10 cellular contexts compared by ENCODE assay signal in the genomic region with DNA sequence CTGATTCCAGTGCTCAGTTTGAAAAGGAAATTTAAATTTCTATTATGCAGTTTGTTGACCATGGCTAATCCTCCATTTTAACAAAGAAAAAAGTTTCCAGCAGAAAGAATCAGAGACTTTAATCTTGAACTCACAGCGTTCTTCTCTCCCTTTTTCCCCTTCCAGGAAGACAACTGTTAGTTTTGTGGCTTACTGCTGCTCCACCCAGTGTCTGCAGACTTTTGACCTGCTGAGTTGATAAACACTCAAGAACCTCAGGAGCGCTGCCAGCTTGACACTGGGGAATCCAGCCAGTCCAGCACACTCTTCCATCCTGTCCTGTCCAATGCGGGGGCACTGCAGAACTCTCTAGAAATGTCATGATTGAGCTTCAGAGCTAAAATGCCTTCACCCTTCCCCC.
DNase-seq lines count a peak whose midpoint lies in the region; ATAC-seq, FAIRE-seq and TF ChIP-seq lines count a peak whose summit lies in the region.
"Had no signal": no experiment of that assay in that cellular context is flagged by ENCODE, and none has a peak within 500 bp of the region (broad histone marks: within the 10 kb centered on the region; RNA-seq: fewer than 3 reads in every experiment).

No MANE protein-coding gene starts in this region.

- WGBS in HepG2 (ENCODE audit: low lambda C conversion rate) = 26% methylated on average over 3 of the region's 3 CpGs

- in situ Hi-C loops in HepG2 (cut with HindIII; ENCODE audit: extremely low pct_ligation_motif_present, low pct_unique_long_range_greater_than_20kb) = no loop called here

- no TSS peak for BruUV-seq in HepG2 (replicated peaks; lab: Mats Ljungman, UMichigan)

- H3K27ac ChIP-seq in HepG2 (ENCODE audit: extremely low read length, insufficient read depth, low read length) (peak overlapping the region; percentile 24), uterus (peak overlapping the region; percentile 58)
- no peak overlapping the region for H3K27ac ChIP-seq in CD8-positive, alpha-beta memory T cell (ENCODE audit: low read depth, low read length)

- no peak for ATAC-seq in activated T-cell treated with anti-CD3 and anti-CD28 coated beads, Interleukin-2, amount 50 U/mL, for 72 hours (replicated peaks in 1 of 2)
- ATAC-seq in HepG2 (peak; percentile 83), HG02840 (IDR thresholded peaks at IDR 0.05; ENCODE audit: low FRiP score, unreplicated experiment) (no peak)
- ATAC-seq: SK-N-SH treated with all-trans-retinoic acid at 6 μM for 48 hours had no signal

- intact Hi-C loops in HepG2 (cut with micrococcal nuclease; ENCODE audit: unreplicated experiment) (no loop called here), uterus (cut with DNase I; ENCODE audit: low total_unique reads) (no loop called here)

- FAIRE-seq in HepG2 (lab: Jason Lieb, UNC) = peak; percentile 61

- H2AFZ ChIP-seq in HepG2 (ENCODE audit: low read length) = no peak overlapping the region

- no peaks in the 10 kb centered on the region for H3K9me3 ChIP-seq in HepG2 (ENCODE audit: low read length)
- H3K9me3 ChIP-seq in uterus = no peaks in the 10 kb centered on the region
- H3K9me3 ChIP-seq in CD8-positive, alpha-beta memory T cell (ENCODE audit: low read length) = no peaks in the 10 kb centered on the region

- DNase-seq in activated T-cell treated with anti-CD3 and anti-CD28 coated beads, Interleukin-2, amount 50 U/mL, for 24 hours = no peak
- DNase-seq in activated T-cell treated with anti-CD3 and anti-CD28 coated beads, Interleukin-2, amount 50 U/mL, for 72 hours = no peak
- DNase-seq in cerebellar cortex (ENCODE audit: low spot score) = peak; percentile 13
- DNase-seq in HepG2 (ENCODE audit: low spot score) = peak; percentile 51
- peak; percentile 71 to 77 for DNase-seq in uterus
- no peak for DNase-seq in CD8-positive, alpha-beta memory T cell
- DNase-seq in activated T-cell treated with anti-CD3 and anti-CD28 coated beads, Interleukin-2, amount 50 U/mL, for 1 hour = no peak
- DNase-seq: NCI-H1417 had no signal

- peak overlapping the region; percentile 36 for H3K4me2 ChIP-seq in HepG2 (ENCODE audit: low read depth, low read length)

- CTCF ChIA-PET in HepG2 (lab: Yijun Ruan, JAX; ENCODE audit: low intra/inter-chr PET ratio, low total read pairs) = no interaction called here
- CTCF ChIA-PET in CD8-positive, alpha-beta memory T cell (lab: Charles Lee) = no interaction called here

- H3K9ac ChIP-seq in HepG2 (ENCODE audit: insufficient read depth, low read depth, low read length) = no peak overlapping the region

- TF ChIP-seq EP300 in HepG2 (IDR thresholded peaks at IDR 0.05; ENCODE audit: low read depth in 2 of 2, low read length in 2 of 2) (0 out of 4 replicates have a peak, but pooled peaks of 1 of the 2 experiments have one; percentile 17), HepG2 (CRISPR knock-in tag; IDR thresholded peaks at IDR 0.05; ENCODE audit: borderline replicate concordance) (no peak)

- H3K27ac Mint-ChIP-seq in activated T-cell treated with anti-CD3 and anti-CD28 coated beads, Interleukin-2, amount 50 U/mL, for 24 hours = peak overlapping the region; percentile 20
- H3K27ac Mint-ChIP-seq in activated T-cell treated with anti-CD3 and anti-CD28 coated beads, Interleukin-2, amount 50 U/mL, for 72 hours = no peak overlapping the region
- peak overlapping the region in 1 of 8 donors; percentile 17 for H3K27ac Mint-ChIP-seq in CD8-positive, alpha-beta memory T cell

- peaks cover 3% of the 10 kb centered on the region for H3K9me3 Mint-ChIP-seq in activated T-cell treated with anti-CD3 and anti-CD28 coated beads, Interleukin-2, amount 50 U/mL, for 24 hours
- H3K9me3 Mint-ChIP-seq in activated T-cell treated with anti-CD3 and anti-CD28 coated beads, Interleukin-2, amount 50 U/mL, for 72 hours = peaks cover 0 to 1% of the 10 kb centered on the region in 2 donors
- H3K9me3 Mint-ChIP-seq in CD8-positive, alpha-beta memory T cell = peaks cover 0 to 9% (median 5%) of the 10 kb centered on the region in 5 donors

- no peak for TF ChIP-seq POLR2A in HepG2 (IDR thresholded peaks at IDR 0.05; ENCODE audit: insufficient read depth in 1 of 2, low read depth in 2 of 2, low read length in 2 of 2)
- TF ChIP-seq POLR2A in uterus (IDR thresholded peaks at IDR 0.05) = no peak

- no peak overlapping the region for H3K4me3 Mint-ChIP-seq in activated T-cell treated with anti-CD3 and anti-CD28 coated beads, Interleukin-2, amount 50 U/mL, for 24 hours
- no peak overlapping the region for H3K4me3 Mint-ChIP-seq in activated T-cell treated with anti-CD3 and anti-CD28 coated beads, Interleukin-2, amount 50 U/mL, for 72 hours
- no peak overlapping the region for H3K4me3 Mint-ChIP-seq in CD8-positive, alpha-beta memory T cell

- no peaks in the 10 kb centered on the region for H4K20me1 ChIP-seq in HepG2 (ENCODE audit: insufficient read depth, low read length)

- TF ChIP-seq CTCF in HepG2 (CRISPR knock-in tag; IDR thresholded peaks at IDR 0.05) (peak; percentile 47; the same call in 1 of the 2 replicates), uterus (IDR thresholded peaks at IDR 0.05) (no peak)

- no peak for TF ChIP-seq RAD21 in HepG2 (CRISPR knock-in tag; IDR thresholded peaks at IDR 0.05)

- H3K79me2 ChIP-seq in HepG2 (ENCODE audit: insufficient read depth, low read length) = no peaks in the 10 kb centered on the region

- POLR2A ChIA-PET in HepG2 (lab: Yijun Ruan, JAX) = interaction anchor here (0.7 to 1.5 kb wide), 7 partner anchors 17 to 347 kb away, joined by 3 to 8 read pairs (median 3); partner anchors contain the start of gene LYSMD4
- POLR2A ChIA-PET in CD8-positive, alpha-beta memory T cell (lab: Charles Lee) = no interaction called here

- peaks cover 23% of the 10 kb centered on the region for H3K4me1 ChIP-seq in HepG2 (ENCODE audit: insufficient read depth, low read length)
- H3K4me1 ChIP-seq in uterus = peaks cover 0 to 6% of the 10 kb centered on the region in 2 donors
- H3K4me1 ChIP-seq in CD8-positive, alpha-beta memory T cell (ENCODE audit: insufficient read depth, low read length) = peaks cover 18% of the 10 kb centered on the region

- H3K4me3 ChIP-seq in HepG2 (replicated peaks in 1 of 3; ENCODE audit: insufficient read depth in 1 of 3, low read depth in 2 of 3, low read length in 3 of 3) (no peak overlapping the region), uterus (no peak overlapping the region)
- no peak overlapping the region for H3K4me3 ChIP-seq in CD8-positive, alpha-beta memory T cell (ENCODE audit: low read length)

- H3K27me3 ChIP-seq in HepG2 (ENCODE audit: control insufficient read depth in 1 of 2, insufficient read depth in 2 of 2, low read length in 2 of 2) (no peaks in the 10 kb centered on the region), uterus (no peaks in the 10 kb centered on the region)
- no peaks in the 10 kb centered on the region for H3K27me3 ChIP-seq in CD8-positive, alpha-beta memory T cell (ENCODE audit: insufficient read depth, low read length, poor library complexity, severe bottlenecking)

- peaks cover 17% of the 10 kb centered on the region for H3K36me3 Mint-ChIP-seq in activated T-cell treated with anti-CD3 and anti-CD28 coated beads, Interleukin-2, amount 50 U/mL, for 24 hours (ENCODE audit: low read depth)
- H3K36me3 Mint-ChIP-seq in activated T-cell treated with anti-CD3 and anti-CD28 coated beads, Interleukin-2, amount 50 U/mL, for 72 hours (ENCODE audit: insufficient read depth in 2 of 2) = peaks cover 3 to 8% of the 10 kb centered on the region in 2 donors
- H3K36me3 Mint-ChIP-seq in CD8-positive, alpha-beta memory T cell = peaks cover 22 to 50% (median 36%) of the 10 kb centered on the region in 3 donors

- H3K4me1 Mint-ChIP-seq in activated T-cell treated with anti-CD3 and anti-CD28 coated beads, Interleukin-2, amount 50 U/mL, for 24 hours (ENCODE audit: low read depth) = peaks cover 17% of the 10 kb centered on the region
- peaks cover 21% of the 10 kb centered on the region for H3K4me1 Mint-ChIP-seq in activated T-cell treated with anti-CD3 and anti-CD28 coated beads, Interleukin-2, amount 50 U/mL, for 72 hours (ENCODE audit: low read depth)
- H3K4me1 Mint-ChIP-seq in CD8-positive, alpha-beta memory T cell = peaks cover 4 to 21% (median 6%) of the 10 kb centered on the region in 3 donors

- H3K36me3 ChIP-seq in HepG2 (replicated peaks in 1 of 2; ENCODE audit: control insufficient read depth in 1 of 2, insufficient read depth in 2 of 2, low read length in 2 of 2) (no peaks in the 10 kb centered on the region), uterus (no peaks in the 10 kb centered on the region)
- H3K36me3 ChIP-seq in CD8-positive, alpha-beta memory T cell (ENCODE audit: insufficient read depth, low read length) = no peaks in the 10 kb centered on the region

- H3K27me3 Mint-ChIP-seq in activated T-cell treated with anti-CD3 and anti-CD28 coated beads, Interleukin-2, amount 50 U/mL, for 24 hours = no peaks in the 10 kb centered on the region
- no peaks in the 10 kb centered on the region for H3K27me3 Mint-ChIP-seq in activated T-cell treated with anti-CD3 and anti-CD28 coated beads, Interleukin-2, amount 50 U/mL, for 72 hours (ENCODE audit: low read depth)
- H3K27me3 Mint-ChIP-seq in CD8-positive, alpha-beta memory T cell = no peaks in the 10 kb centered on the region

TF ChIP-seq in HepG2, 621 proteins besides CTCF, POLR2A, EP300 and RAD21 (continues in another document):
- TF ChIP-seq ZNF549 (CRISPR knock-in tag; IDR thresholded peaks at IDR 0.05) (no peak), ZNF343 (CRISPR knock-in tag; IDR thresholded peaks at IDR 0.05) (no peak), TRAFD1 (CRISPR knock-in tag; IDR thresholded peaks at IDR 0.05; ENCODE audit: borderline replicate concordance) (no peak), FOXO1 (CRISPR knock-in tag; IDR thresholded peaks at IDR 0.05) (peak; percentile 56; the same call in 1 of the 2 replicates), ZNF616 (CRISPR knock-in tag; IDR thresholded peaks at IDR 0.05; ENCODE audit: low read depth) (no peak), RXRB (CRISPR knock-in tag; IDR thresholded peaks at IDR 0.05; ENCODE audit: borderline replicate concordance) (peak; percentile 30; the same call in 1 of the 2 replicates), ZKSCAN1 (IDR thresholded peaks at IDR 0.05; ENCODE audit: low read length) (no peak)

Comparison
In these comparisons a context has a peak if more than half of its experiments do, and no peak if none do; other contexts are left out.
1. DNase-seq: peak in cerebellar cortex (single experiment), HepG2 (single experiment) and uterus (2 of 2); none in activated T-cell treated with anti-CD3 and anti-CD28 coated beads, Interleukin-2, amount 50 U/mL, for 24 hours (single experiment), activated T-cell treated with anti-CD3 and anti-CD28 coated beads, Interleukin-2, amount 50 U/mL, for 72 hours (0 of 2), CD8-positive, alpha-beta memory T cell (0 of 5) and activated T-cell treated with anti-CD3 and anti-CD28 coated beads, Interleukin-2, amount 50 U/mL, for 1 hour (single experiment).